In the genomic region with DNA sequence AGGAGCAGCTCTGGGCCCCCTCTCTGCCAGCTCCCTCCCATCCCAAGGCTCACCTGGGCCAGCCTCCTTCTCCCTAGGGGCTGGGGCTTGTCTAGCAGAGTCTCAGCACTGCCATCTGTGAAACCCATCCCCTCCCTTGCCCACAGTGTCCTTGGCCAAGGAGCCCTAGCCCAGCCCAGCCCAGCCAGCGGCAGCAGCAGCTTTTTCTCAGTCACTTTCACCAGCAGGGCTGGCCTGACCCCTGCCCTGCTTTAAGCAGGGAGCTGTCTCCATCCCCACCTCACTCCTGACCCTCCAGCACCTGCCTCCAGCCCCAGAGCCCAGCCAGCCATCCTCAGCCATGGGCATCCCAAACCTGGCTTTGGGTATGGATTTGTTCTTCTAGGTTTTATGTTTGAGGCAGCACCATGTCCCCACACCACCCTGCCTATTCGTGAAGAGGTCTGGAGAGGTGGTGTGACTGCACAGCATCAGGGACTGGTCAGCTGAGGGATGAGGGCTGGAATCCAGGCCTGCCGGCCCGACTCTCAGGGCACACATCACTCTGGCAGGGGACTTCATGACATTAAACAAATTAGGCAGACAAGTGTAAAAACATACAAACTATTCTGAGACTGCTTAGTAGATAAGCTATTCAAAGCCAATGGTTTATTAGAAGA, we compare ENCODE assay signal across 27 cellular contexts. TPM values are rescaled to one million over a fixed set of nuclear protein-coding genes. Genes with fewer than 3 reads are reported as not detected.
"Had no signal": no experiment of that assay in that cellular context is flagged by ENCODE, and none has a peak within 500 bp of the region (broad histone marks: within the 10 kb centered on the region; RNA-seq: fewer than 3 reads in every experiment).

No MANE protein-coding gene starts in this region.

- H3K4me1 ChIP-seq: SJSA1 had no signal

- H3K4me3 Mint-ChIP-seq: activated CD8-positive, alpha-beta memory T cell treated with anti-CD3 and anti-CD28 coated beads, Interleukin-2, amount 10 ng/mL, durations not matched to agents 7 days and 5 days; activated T-cell treated with anti-CD3 and anti-CD28 coated beads, Interleukin-2, amount 50 U/mL, for 24 hours; brain; T-helper 1 cell treated with Interleukin-12 subunit alpha and Interleukin-12 subunit beta and Interleukin-4 antibody, amounts not matched to agents 30 μg/mL and 1 μg/mL, for 36 hours had no signal

- H3K27ac Mint-ChIP-seq: activated CD8-positive, alpha-beta memory T cell treated with anti-CD3 and anti-CD28 coated beads, Interleukin-2, amount 10 ng/mL, durations not matched to agents 7 days and 5 days; activated naive CD4-positive, alpha-beta T cell treated with anti-CD3 and anti-CD28 coated beads, Interleukin-2, amount 50 U/mL, for 72 hours; activated T-cell treated with anti-CD3 and anti-CD28 coated beads, Interleukin-2, amount 50 U/mL, for 24 hours; brain; T-helper 1 cell treated with Interleukin-12 subunit alpha and Interleukin-12 subunit beta and Interleukin-4 antibody, amounts not matched to agents 30 μg/mL and 1 μg/mL, for 36 hours had no signal

- H3K27me3 Mint-ChIP-seq: activated T-cell treated with anti-CD3 and anti-CD28 coated beads, Interleukin-2, amount 50 U/mL, for 24 hours had no signal

- H3K27ac ChIP-seq: SJSA1 had no signal

- H3K4me3 ChIP-seq: K562, SJSA1 had no signal

- H3K36me3 Mint-ChIP-seq: brain had no signal

- H3K36me3 ChIP-seq: SJSA1 had no signal

- ATAC-seq: activated CD4-positive, CD25-positive, alpha-beta regulatory T cell treated with anti-CD3 and anti-CD28 coated beads, Interleukin-2, amount 50 U/mL, for 24 hours; activated CD8-positive, alpha-beta memory T cell treated with anti-CD3 and anti-CD28 coated beads, Interleukin-2, amount 10 ng/mL, durations not matched to agents 7 days and 5 days; activated naive CD4-positive, alpha-beta T cell treated with anti-CD3 and anti-CD28 coated beads, Interleukin-2, amount 50 U/mL, for 72 hours; K562; Panc1; SK-N-SH treated with all-trans-retinoic acid at 6 μM for 48 hours had no signal

- H3K27me3 ChIP-seq: SJSA1 had no signal

- DNase-seq: activated CD4-positive, alpha-beta T cell treated with anti-CD3 and anti-CD28 coated beads for 4 hours; activated CD4-positive, alpha-beta T cell treated with anti-CD3 and anti-CD28 coated beads, Interleukin-2, amount 50 U/mL, for 48 hours; activated CD8-positive, alpha-beta memory T cell treated with anti-CD3 and anti-CD28 coated beads, Interleukin-2, amount 10 ng/mL, durations not matched to agents 7 days and 5 days; activated effector memory CD4-positive, alpha-beta T cell treated with anti-CD3 and anti-CD28 coated beads, Interleukin-2, amount 50 U/mL, for 16 hours; activated naive CD4-positive, alpha-beta T cell treated with Interleukin-2 at 50 U/mL for 16 hours; activated T-cell treated with anti-CD3 and anti-CD28 coated beads, Interleukin-2, amount 50 U/mL, for 24 hours; amygdala; Kasumi-1; NCI-H1048; NCI-H146; NCI-H187 treated with DMSO at 0.1 percent for 48 hours; NCI-H345; NCI-H510A treated with DMSO at 0.1 percent for 48 hours; NCI-H69; NK-92 treated with Interleukin-12 subunit alpha and Interleukin-12 subunit beta, amount 100 ng/mL, for 24 hours; OCI-M1; RPMI8226; SHP77 had no signal

- H3K9me3 ChIP-seq: SJSA1 had no signal

RNA-seq across cellular contexts. Expression of a gene that starts 36.1 kb away (rescaled TPM):
- total RNA-seq: M059J had no signal
